ENCODE assay signal across 12 cellular contexts in the genomic region with DNA sequence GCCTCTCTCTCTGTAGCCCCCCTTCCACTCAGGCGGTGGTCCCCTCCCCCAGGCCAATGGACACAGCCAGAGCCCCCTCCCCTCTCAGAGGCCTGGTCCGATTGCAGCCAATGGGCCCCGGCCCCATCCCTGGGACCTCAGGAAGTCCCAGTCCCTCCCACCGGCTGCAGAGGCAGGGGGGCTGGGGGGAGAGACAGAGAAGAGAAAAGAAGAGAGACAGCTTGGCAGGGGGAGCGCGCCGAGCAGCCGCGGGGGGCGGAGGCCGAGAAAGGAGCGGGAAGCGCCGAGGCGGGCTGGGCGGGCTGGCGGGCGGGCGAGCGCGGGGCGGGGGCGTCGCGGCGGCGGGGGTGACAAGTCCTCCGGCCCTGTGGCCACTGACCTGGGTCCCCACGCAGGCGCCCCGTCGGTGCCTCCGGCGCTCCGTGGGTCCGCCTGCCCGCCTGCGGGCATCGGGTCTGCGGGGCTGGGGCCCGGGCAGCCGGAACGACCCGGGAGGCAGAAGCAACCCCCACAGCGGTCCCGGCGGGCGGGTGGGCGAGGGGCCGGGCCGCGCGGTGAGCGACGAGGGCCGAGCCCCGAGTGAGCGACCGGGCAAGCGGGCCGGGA. TPM values are rescaled to one million over a fixed set of nuclear protein-coding genes. Genes with fewer than 3 reads are reported as not detected.
A peak's percentile ranks its signal among the peaks of the same experiment; 100 is the strongest.
DNase-seq lines count a peak whose midpoint lies in the region; ATAC-seq and TF ChIP-seq lines count a peak whose summit lies in the region.
"Had no signal": no experiment of that assay in that cellular context is flagged by ENCODE, and none has a peak within 500 bp of the region (broad histone marks: within the 10 kb centered on the region; RNA-seq: fewer than 3 reads in every experiment).

No MANE protein-coding gene starts in this region.

- H3K4me3 Mint-ChIP-seq in stimulated activated naive CD8-positive, alpha-beta T cell treated with anti-CD3 and anti-CD28 coated beads, Interleukin-15, Interleukin-2, amounts not matched to agents 100 ng/mL and 50 ng/mL, for 24 hours = peak overlapping the region; percentile 38
- peak overlapping the region; percentile 53 for H3K4me3 Mint-ChIP-seq in natural killer cell treated with Interleukin-12 subunit alpha and Interleukin-12 subunit beta and Interleukin-15 and Interleukin-18, amount 100 ng/mL, for 72 hours

- no peaks in the 10 kb centered on the region for H3K36me3 Mint-ChIP-seq in stimulated activated naive CD8-positive, alpha-beta T cell treated with anti-CD3 and anti-CD28 coated beads, Interleukin-15, Interleukin-2, amounts not matched to agents 100 ng/mL and 50 ng/mL, for 24 hours (ENCODE audit: low read depth)
- no peaks in the 10 kb centered on the region for H3K36me3 Mint-ChIP-seq in natural killer cell treated with Interleukin-12 subunit alpha and Interleukin-12 subunit beta and Interleukin-15 and Interleukin-18, amount 100 ng/mL, for 72 hours

- H3K27me3 ChIP-seq in dorsolateral prefrontal cortex = peaks cover 0 to 21% (median 0%) of the 10 kb centered on the region in 45 donors

- peaks cover 47% of the 10 kb centered on the region for H3K27me3 Mint-ChIP-seq in stimulated activated naive CD8-positive, alpha-beta T cell treated with anti-CD3 and anti-CD28 coated beads, Interleukin-15, Interleukin-2, amounts not matched to agents 100 ng/mL and 50 ng/mL, for 24 hours
- H3K27me3 Mint-ChIP-seq in natural killer cell treated with Interleukin-12 subunit alpha and Interleukin-12 subunit beta and Interleukin-15 and Interleukin-18, amount 100 ng/mL, for 72 hours = peaks cover 48 to 70% of the 10 kb centered on the region in 2 donors

- no peaks in the 10 kb centered on the region for H3K9me3 Mint-ChIP-seq in stimulated activated naive CD8-positive, alpha-beta T cell treated with anti-CD3 and anti-CD28 coated beads, Interleukin-15, Interleukin-2, amounts not matched to agents 100 ng/mL and 50 ng/mL, for 24 hours
- H3K9me3 Mint-ChIP-seq in natural killer cell treated with Interleukin-12 subunit alpha and Interleukin-12 subunit beta and Interleukin-15 and Interleukin-18, amount 100 ng/mL, for 72 hours = no peaks in the 10 kb centered on the region

- DNase-seq in stimulated activated naive CD8-positive, alpha-beta T cell treated with anti-CD3 and anti-CD28 coated beads, Interleukin-15, Interleukin-2, amounts not matched to agents 100 U/mL and 50 U/mL, for 24 hours = no peak
- DNase-seq in dorsolateral prefrontal cortex = peak in 1 of 10 donors; percentile 30
- no peak for DNase-seq in natural killer cell treated with Interleukin-12 subunit alpha and Interleukin-12 subunit beta and Interleukin-15 and Interleukin-18, amount 100 ng/mL, for 72 hours (ENCODE audit: low spot score)
- no peak for DNase-seq in cerebellar nuclear complex (lab: John Stamatoyannopoulos, UW)
- DNase-seq in H4 (ENCODE audit: low spot score) = no peak
- no peak for DNase-seq in EL
- DNase-seq: NCI-H446 had no signal

- H3K4me1 Mint-ChIP-seq in stimulated activated naive CD8-positive, alpha-beta T cell treated with anti-CD3 and anti-CD28 coated beads, Interleukin-15, Interleukin-2, amounts not matched to agents 100 ng/mL and 50 ng/mL, for 24 hours (ENCODE audit: low read depth) = no peaks in the 10 kb centered on the region
- H3K4me1 Mint-ChIP-seq in natural killer cell treated with Interleukin-12 subunit alpha and Interleukin-12 subunit beta and Interleukin-15 and Interleukin-18, amount 100 ng/mL, for 72 hours (ENCODE audit: low read depth in 2 of 2) = peaks cover 5 to 6% of the 10 kb centered on the region in 2 donors

- ATAC-seq in stimulated activated naive CD8-positive, alpha-beta T cell treated with anti-CD3 and anti-CD28 coated beads, Interleukin-15, Interleukin-2, amounts not matched to agents 100 U/mL and 50 U/mL, for 24 hours = no peak
- ATAC-seq in natural killer cell treated with Interleukin-12 subunit alpha and Interleukin-12 subunit beta and Interleukin-15 and Interleukin-18, amount 100 ng/mL, for 72 hours = no peak
- no peak for ATAC-seq in GM19351 (IDR thresholded peaks at IDR 0.05; ENCODE audit: unreplicated experiment)

- intact Hi-C loops in dorsolateral prefrontal cortex (cut with DNase I) = no loop called here

- TF ChIP-seq CTCF in dorsolateral prefrontal cortex (IDR thresholded peaks at IDR 0.05 in 54 of 56, conservative IDR thresholded peaks at IDR 0.05 in 2 of 56; ENCODE audit: low read depth in 1 of 56, partially characterized antibody in 56 of 56) = no peak

- peak overlapping the region; percentile 4 to 68 (median 49) for H3K4me3 ChIP-seq in dorsolateral prefrontal cortex

- no peak overlapping the region for H3K27ac Mint-ChIP-seq in stimulated activated naive CD8-positive, alpha-beta T cell treated with anti-CD3 and anti-CD28 coated beads, Interleukin-15, Interleukin-2, amounts not matched to agents 100 ng/mL and 50 ng/mL, for 24 hours
- no peak overlapping the region for H3K27ac Mint-ChIP-seq in natural killer cell treated with Interleukin-12 subunit alpha and Interleukin-12 subunit beta and Interleukin-15 and Interleukin-18, amount 100 ng/mL, for 72 hours

- peak overlapping the region in 31 of 59 donors; percentile 6 to 88 (median 52) for H3K27ac ChIP-seq in dorsolateral prefrontal cortex

RNA-seq across cellular contexts. Expression of gene CNTFR, which starts 11.8 kb away (rescaled TPM):
- total RNA-seq in dorsolateral prefrontal cortex = 100 to 1,000 TPM in 12 of 120 experiments, 10 to 100 TPM in 108; 36.2 to 149 (median 67.2) TPM
- total RNA-seq in natural killer cell treated with Interleukin-12 subunit alpha and Interleukin-12 subunit beta and Interleukin-15 and Interleukin-18, amount 100 ng/mL, for 72 hours = not detected
- total RNA-seq in H4 (2014; rRNA removed; shearing (Covaris generic)) = 0.15 and 0.55 TPM in 2 replicates
- total RNA-seq: endothelial cell of umbilical vein; T-helper 1 cell treated with Interleukin-12 subunit alpha and Interleukin-12 subunit beta and Interleukin-4 antibody, amounts not matched to agents 30 ng/mL and 1 ng/mL, for 36 hours had no signal

RNA-seq across cellular contexts. Expression of gene RPP25L, which starts 34.2 kb away (rescaled TPM):
- 10 to 100 TPM; 12.3 to 32.2 (median 20.6) TPM for total RNA-seq in dorsolateral prefrontal cortex
- total RNA-seq in natural killer cell treated with Interleukin-12 subunit alpha and Interleukin-12 subunit beta and Interleukin-15 and Interleukin-18, amount 100 ng/mL, for 72 hours = 10 to 100 TPM; 22.7 to 23.1 TPM
- total RNA-seq in H4 (2014; rRNA removed; shearing (Covaris generic)) = 52.8 and 59.3 TPM in 2 replicates

RNA-seq across cellular contexts. Expression of gene DCTN3, which starts 42.6 kb away (rescaled TPM):
- total RNA-seq in dorsolateral prefrontal cortex = 100 to 1,000 TPM in 116 of 120 experiments, 10 to 100 TPM in 4; 83.5 to 180 (median 139) TPM
- total RNA-seq in natural killer cell treated with Interleukin-12 subunit alpha and Interleukin-12 subunit beta and Interleukin-15 and Interleukin-18, amount 100 ng/mL, for 72 hours = 100 to 1,000 TPM in 1 of 2 donors, 10 to 100 TPM in 1; 79.8 to 141 TPM
- 153 and 168 TPM in 2 replicates for total RNA-seq in H4 (2014; rRNA removed; shearing (Covaris generic))

RNA-seq across cellular contexts. Expression of gene ARID3C, which starts 51.1 kb away (rescaled TPM):
- 1 to 10 TPM in 41 of 120 experiments, under 1 TPM in 68, not detected in 11; 0.30 to 3.0 (median 0.87) TPM for total RNA-seq in dorsolateral prefrontal cortex
- total RNA-seq in natural killer cell treated with Interleukin-12 subunit alpha and Interleukin-12 subunit beta and Interleukin-15 and Interleukin-18, amount 100 ng/mL, for 72 hours = under 1 TPM in 1 of 2 donors, not detected in 1; 0.31 TPM
- 0.21 TPM in 1 of 2 replicates, not detected in the other for total RNA-seq in H4 (2014; rRNA removed; shearing (Covaris generic))
- total RNA-seq: endothelial cell of umbilical vein, left colon had no signal

RNA-seq across cellular contexts. Expression of gene ENHO, which starts 54.9 kb away (rescaled TPM):
- 100 to 1,000 TPM in 101 of 120 experiments, 10 to 100 TPM in 19; 56.2 to 336 (median 124) TPM for total RNA-seq in dorsolateral prefrontal cortex
- not detected for total RNA-seq in natural killer cell treated with Interleukin-12 subunit alpha and Interleukin-12 subunit beta and Interleukin-15 and Interleukin-18, amount 100 ng/mL, for 72 hours
- total RNA-seq in H4 (2014; rRNA removed; shearing (Covaris generic)) = 1.9 and 2.3 TPM in 2 replicates
- total RNA-seq: endothelial cell of umbilical vein had no signal

Comparison
In these comparisons a context has a peak if more than half of its experiments do, and no peak if none do; other contexts are left out.
1. RNA of gene CNTFR, which starts 11.8 kb away (total RNA-seq): 36.2 to 149 TPM in dorsolateral prefrontal cortex; 0.15 to 0.55 TPM in H4 and not detected in natural killer cell treated with Interleukin-12 subunit alpha and Interleukin-12 subunit beta and Interleukin-15 and Interleukin-18, amount 100 ng/mL, for 72 hours; every median in the first group is over 10 times any median in the second.